8 cellular contexts compared by ENCODE assay signal in the genomic region with DNA sequence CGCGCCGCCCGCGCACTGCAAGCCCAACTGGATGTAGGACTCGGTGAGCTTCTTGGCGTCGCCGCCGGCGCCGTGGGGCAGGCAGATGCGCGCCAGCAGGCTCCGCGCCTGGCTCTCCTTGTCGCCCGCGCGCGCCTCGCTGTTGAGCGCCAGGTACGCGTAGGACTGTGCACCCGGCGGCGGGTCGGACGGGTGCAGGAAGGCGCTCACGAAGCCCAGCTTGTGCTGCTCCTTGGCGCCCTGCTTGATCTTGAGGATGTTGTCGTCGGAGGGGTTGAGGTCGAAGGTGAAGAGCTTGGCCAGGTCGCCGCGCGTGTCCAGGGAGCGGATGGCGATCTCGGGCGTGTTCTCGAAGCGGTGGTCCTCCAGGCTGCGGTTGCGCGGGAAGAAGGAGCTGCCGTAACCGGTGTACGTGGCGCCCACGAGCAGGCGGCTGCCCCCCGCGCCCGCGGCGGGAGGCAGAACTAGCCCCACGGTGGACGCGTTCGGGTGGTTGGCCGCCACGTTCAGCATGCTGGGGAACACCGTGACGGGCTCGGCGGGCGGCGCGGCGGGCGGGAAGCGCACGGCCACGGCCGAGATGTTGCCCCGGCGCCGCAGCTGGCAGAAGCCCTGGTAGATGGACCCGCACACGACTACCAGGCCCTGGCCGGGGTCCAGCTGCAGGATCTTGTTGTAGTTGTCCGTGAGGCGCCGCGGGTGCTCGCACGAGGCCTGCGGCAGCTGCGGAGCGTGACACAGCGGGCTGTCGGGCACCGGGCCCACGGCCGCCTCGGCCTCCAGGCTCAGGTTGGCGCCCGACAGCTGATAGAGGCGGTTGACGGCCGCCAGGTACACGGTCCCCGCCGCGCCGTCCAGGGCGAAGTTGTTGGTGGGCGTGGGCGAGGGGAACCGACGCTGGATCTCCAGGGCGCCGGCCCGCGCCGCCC. TPM values are rescaled to one million over a fixed set of nuclear protein-coding genes. Genes with fewer than 3 reads are reported as not detected.
DNase-seq lines count a peak whose midpoint lies in the region; ATAC-seq, FAIRE-seq and TF ChIP-seq lines count a peak whose summit lies in the region.

No MANE protein-coding gene starts in this region.

- H3K9me3 ChIP-seq in endothelial cell of umbilical vein (replicated peaks; ENCODE audit: control insufficient read depth, insufficient read depth, low read length): no peaks in the 10 kb centered on the region
- H3K9me3 ChIP-seq in muscle layer of colon (ENCODE audit: low read length): no peaks in the 10 kb centered on the region
- no peaks in the 10 kb centered on the region for H3K9me3 ChIP-seq in thymus (ENCODE audit: control insufficient read depth)

- under 1% methylated on average over 120 of the region's 120 CpGs for WGBS in thymus

- CTCF ChIA-PET in activated CD8-positive, alpha-beta T cell treated with anti-CD3 and anti-CD28 coated beads for 36 hours (lab: Charles Lee): interaction anchor here (0.5 to 2.0 kb wide), 7 partner anchors 10 to 319 kb away, joined by 3 to 7 read pairs (median 4); no protein-coding TSS in a partner anchor
- CTCF ChIA-PET in endothelial cell of umbilical vein (lab: Charles Lee): interaction anchor here (0.7 to 4.0 kb wide), 9 partner anchors 9 to 223 kb away, joined by 3 to 33 read pairs (median 5); no protein-coding TSS in a partner anchor

- no peaks in the 10 kb centered on the region for H3K9me1 ChIP-seq in endothelial cell of umbilical vein (replicated peaks; ENCODE audit: control insufficient read depth, extremely low read depth, insufficient read depth, low read length)

- H3K4me1 ChIP-seq in endothelial cell of umbilical vein (ENCODE audit: control insufficient read depth, extremely low read depth, insufficient read depth, low read length) (peaks cover 56% of the 10 kb centered on the region), muscle layer of colon (ENCODE audit: insufficient read depth, low read length) (peaks cover 47% of the 10 kb centered on the region), thymus (ENCODE audit: control insufficient read depth, insufficient read depth, low read length) (peaks cover 36% of the 10 kb centered on the region)

- no peak for FAIRE-seq in endothelial cell of umbilical vein (lab: Jason Lieb, UNC)

- peaks cover 31% of the 10 kb centered on the region for H3K27me3 Mint-ChIP-seq in activated CD8-positive, alpha-beta T cell treated with anti-CD3 and anti-CD28 coated beads for 36 hours

- no peak for TF ChIP-seq CTCF in activated CD8-positive, alpha-beta T cell treated with anti-CD3 and anti-CD28 coated beads for 36 hours (IDR thresholded peaks at IDR 0.05)
- TF ChIP-seq CTCF in endothelial cell of umbilical vein (IDR thresholded peaks at IDR 0.05; ENCODE audit: extremely low read depth in 1 of 2, insufficient read depth in 1 of 2, low read depth in 1 of 2, low read length in 2 of 2): no peak

- H3K4me2 ChIP-seq in endothelial cell of umbilical vein (ENCODE audit: insufficient read depth, low read length): peak overlapping the region; percentile 12

- no peak overlapping the region for H3K27ac Mint-ChIP-seq in activated CD8-positive, alpha-beta T cell treated with anti-CD3 and anti-CD28 coated beads for 36 hours

- dilution Hi-C loops in endothelial cell of umbilical vein (cut with MboI; ENCODE audit: extremely low pct_ligation_motif_present, low sequenced_read_pairs): no loop called here

- TF ChIP-seq POLR2A in endothelial cell of umbilical vein (IDR thresholded peaks at IDR 0.05; ENCODE audit: low read depth, low read length): no peak

- intact Hi-C loops in activated CD8-positive, alpha-beta T cell treated with anti-CD3 and anti-CD28 coated beads for 36 hours (cut with micrococcal nuclease): no loop called here
- intact Hi-C loops in endothelial cell of umbilical vein (cut with micrococcal nuclease): loop anchor here (2.0 kb wide), 1 partner anchor 13 kb away; no protein-coding TSS in a partner anchor

- BruUV-seq in endothelial cell of umbilical vein (replicated peaks; lab: Mats Ljungman, UMichigan): TSS peak; percentile 69

- H3K27ac ChIP-seq in endothelial cell of umbilical vein (ENCODE audit: insufficient read depth, low read depth, low read length): peak overlapping the region; percentile 67
- H3K27ac ChIP-seq in muscle layer of colon (ENCODE audit: low read depth, low read length): peak overlapping the region; percentile 70
- H3K27ac ChIP-seq in thymus (ENCODE audit: low read depth): peak overlapping the region; percentile 80

- peak overlapping the region; percentile 75 for H3K4me3 Mint-ChIP-seq in activated CD8-positive, alpha-beta T cell treated with anti-CD3 and anti-CD28 coated beads for 36 hours

- H3K79me2 ChIP-seq in endothelial cell of umbilical vein (ENCODE audit: control insufficient read depth, insufficient read depth, low read length): peaks cover 54% of the 10 kb centered on the region

- DNase-seq in GF-D8 (lab: John Stamatoyannopoulos, UW) (peak; percentile 12), NCI-H146 (lab: John Stamatoyannopoulos, UW) (peak; percentile 78), endothelial cell of umbilical vein (ENCODE audit: low read depth, low spot score) (peak; percentile 67), cortex of kidney (lab: John Stamatoyannopoulos, UW) (no peak)
- peak; percentile 52 for DNase-seq in activated CD8-positive, alpha-beta T cell treated with anti-CD3 and anti-CD28 coated beads for 36 hours

- no peaks in the 10 kb centered on the region for H3K9me3 Mint-ChIP-seq in activated CD8-positive, alpha-beta T cell treated with anti-CD3 and anti-CD28 coated beads for 36 hours

- H3K4me3 ChIP-seq in endothelial cell of umbilical vein (replicated peaks in 1 of 3; ENCODE audit: insufficient read depth in 1 of 3, low read depth in 1 of 3, low read length in 3 of 3) (peak overlapping the region; percentile 36 to 87 (median 63)), muscle layer of colon (ENCODE audit: low read depth in 1 of 2, low read length in 2 of 2) (peak overlapping the region; percentile 37 to 60), thymus (ENCODE audit: low read length) (peak overlapping the region; percentile 86)

- peaks cover 2% of the 10 kb centered on the region for H3K4me1 Mint-ChIP-seq in activated CD8-positive, alpha-beta T cell treated with anti-CD3 and anti-CD28 coated beads for 36 hours (ENCODE audit: low read depth)

- peak overlapping the region; percentile 76 for H3K9ac ChIP-seq in endothelial cell of umbilical vein (replicated peaks; ENCODE audit: extremely low read depth, insufficient read depth, low read length)
- H3K9ac ChIP-seq in muscle layer of colon (ENCODE audit: low read length): no peak overlapping the region

- peak; percentile 60 for ATAC-seq in activated CD8-positive, alpha-beta T cell treated with anti-CD3 and anti-CD28 coated beads for 36 hours
- ATAC-seq in HG03139 (IDR thresholded peaks at IDR 0.05; ENCODE audit: unreplicated experiment): no peak

- H3K36me3 Mint-ChIP-seq in activated CD8-positive, alpha-beta T cell treated with anti-CD3 and anti-CD28 coated beads for 36 hours (ENCODE audit: low read depth): peaks cover 1% of the 10 kb centered on the region

- H3K27me3 ChIP-seq in endothelial cell of umbilical vein (ENCODE audit: control insufficient read depth in 2 of 2, insufficient read depth in 2 of 2, low read length in 2 of 2): no peaks in the 10 kb centered on the region
- peaks cover 0 to 6% of the 10 kb centered on the region in 2 donors for H3K27me3 ChIP-seq in muscle layer of colon (ENCODE audit: control insufficient read depth in 1 of 2, insufficient read depth in 2 of 2, low read length in 2 of 2)
- H3K27me3 ChIP-seq in thymus (ENCODE audit: control insufficient read depth, insufficient read depth): no peaks in the 10 kb centered on the region

- H3K36me3 ChIP-seq in endothelial cell of umbilical vein (ENCODE audit: control insufficient read depth in 2 of 2, extremely low read depth in 1 of 2, insufficient read depth in 2 of 2, low read length in 2 of 2): no peaks in the 10 kb centered on the region
- H3K36me3 ChIP-seq in muscle layer of colon (ENCODE audit: insufficient read depth, low read length): no peaks in the 10 kb centered on the region
- peaks cover 6% of the 10 kb centered on the region for H3K36me3 ChIP-seq in thymus (ENCODE audit: control insufficient read depth, insufficient read depth)

- POLR2A ChIA-PET in activated CD8-positive, alpha-beta T cell treated with anti-CD3 and anti-CD28 coated beads for 36 hours (lab: Charles Lee): interaction anchor here (1.0 to 1.1 kb wide), 2 partner anchors 10 to 12 kb away, joined by 4 read pairs; no protein-coding TSS in a partner anchor
- POLR2A ChIA-PET in endothelial cell of umbilical vein (lab: Charles Lee): interaction anchor here (1.6 kb wide), 1 partner anchor 13 kb away, joined by 10 read pairs; no protein-coding TSS in a partner anchor

- no peak overlapping the region for H2AFZ ChIP-seq in endothelial cell of umbilical vein (ENCODE audit: low read depth, low read length)

- H4K20me1 ChIP-seq in endothelial cell of umbilical vein (replicated peaks; ENCODE audit: control insufficient read depth, extremely low read depth, insufficient read depth, low read length): no peaks in the 10 kb centered on the region

TF ChIP-seq in endothelial cell of umbilical vein, 7 proteins besides CTCF, POLR2A, EP300 and RAD21 (continues in another document):
- TF ChIP-seq MYC (IDR thresholded peaks at IDR 0.05; ENCODE audit: low read depth, low read length) (no peak), POLR2AphosphoS5 (IDR thresholded peaks at IDR 0.05; ENCODE audit: insufficient read depth, low read depth, low read length) (no peak), GATA2 (IDR thresholded peaks at IDR 0.05; ENCODE audit: insufficient read depth, insufficient read length, low read depth, low read length) (no peak), FOS (IDR thresholded peaks at IDR 0.05; ENCODE audit: borderline replicate concordance, insufficient read depth, low read length) (no peak), MAX (IDR thresholded peaks at IDR 0.05; ENCODE audit: insufficient read depth, insufficient read length) (no peak), JUN (IDR thresholded peaks at IDR 0.05; ENCODE audit: borderline replicate concordance, insufficient read depth, insufficient read length, low read depth) (no peak)

RNA-seq across cellular contexts. Expression of gene PLXND1, which starts 0.6 kb away (rescaled TPM):
- total RNA-seq in activated CD8-positive, alpha-beta T cell treated with anti-CD3 and anti-CD28 coated beads for 36 hours: 10 to 100 TPM; 10.7 to 12.5 TPM
- total RNA-seq in endothelial cell of umbilical vein: 834 and 860 TPM in 2 replicates
- polyA plus RNA-seq in endothelial cell of umbilical vein (300 and 332 TPM in 2 replicates), thymus (106 TPM)
- 436 and 495 TPM in 2 replicates for polyA plus RNA-seq in endothelial cell of umbilical vein (2011; cell fraction: cytosol; rRNA removed)
- 1,145 and 1,490 TPM in 2 replicates for polyA plus RNA-seq in endothelial cell of umbilical vein (2011; cell fraction: nucleus; rRNA removed)
- polyA plus RNA-seq in endothelial cell of umbilical vein (2012): 463 and 559 TPM in 2 replicates
- 583 and 647 TPM in 2 replicates for polyA minus RNA-seq in endothelial cell of umbilical vein
- 21.9 TPM for polyA minus RNA-seq in endothelial cell of umbilical vein (2011; cell fraction: cytosol; rRNA and poly(A)+ RNA removed)
- polyA minus RNA-seq in endothelial cell of umbilical vein (2011; cell fraction: nucleus; rRNA and poly(A)+ RNA removed): 454 and 479 TPM in 2 replicates

Comparison
In these comparisons a context has a peak if more than half of its experiments do, and no peak if none do; other contexts are left out.
1. RNA of gene PLXND1, which starts 0.6 kb away (total RNA-seq): 834 to 860 TPM in endothelial cell of umbilical vein; 10.7 to 12.5 TPM in activated CD8-positive, alpha-beta T cell treated with anti-CD3 and anti-CD28 coated beads for 36 hours; every median in the first group is over 10 times any median in the second.
2. Peak in every context shown above with its lines, with median percentiles within 50 percentile points of each other: H3K27ac ChIP-seq and H3K4me3 ChIP-seq.